Comparison of ENCODE assay signal across 1 cellular context in genomic region chr1:161530158-161530557, GRCh38.
TF ChIP-seq lines count a peak whose summit lies in the region.

No MANE protein-coding gene starts in this region.

TF ChIP-seq in HepG2, 621 proteins besides CTCF, POLR2A, EP300 and RAD21:
- TF ChIP-seq TRAFD1 (CRISPR knock-in tag; IDR thresholded peaks at IDR 0.05; ENCODE audit: borderline replicate concordance) = 0 out of 2 replicates have a peak, but pooled peaks have one; percentile 53
- 0 out of 2 replicates have a peak, but pooled peaks have one; percentile 30 for TF ChIP-seq SALL1 (CRISPR knock-in tag; IDR thresholded peaks at IDR 0.05)
- peak; percentile 58; the same call in 1 of the 2 replicates for TF ChIP-seq ZMYM2 (CRISPR knock-in tag; IDR thresholded peaks at IDR 0.05)
- TF ChIP-seq KDM2A (CRISPR knock-in tag; IDR thresholded peaks at IDR 0.05; ENCODE audit: borderline replicate concordance, low read depth) = peak; percentile 21; the same call in 1 of the 2 replicates
- TF ChIP-seq ZNF556 (CRISPR knock-in tag; IDR thresholded peaks at IDR 0.05; ENCODE audit: borderline replicate concordance) = 0 out of 2 replicates have a peak, but pooled peaks have one; percentile 12
- 0 out of 2 replicates have a peak, but pooled peaks have one; percentile 34 for TF ChIP-seq ZNF512B (CRISPR knock-in tag; IDR thresholded peaks at IDR 0.05; ENCODE audit: borderline replicate concordance)
- peak; percentile 97 for TF ChIP-seq ZNF24 (IDR thresholded peaks at IDR 0.05)
- peak; percentile 81 to 88 for TF ChIP-seq HMGXB4 (CRISPR knock-in tag; IDR thresholded peaks at IDR 0.05; ENCODE audit: borderline replicate concordance in 1 of 2, low read depth in 1 of 2)
- 0 out of 2 replicates have a peak, but pooled peaks have one; percentile 6 for TF ChIP-seq ERF (CRISPR knock-in tag; IDR thresholded peaks at IDR 0.05)
- TF ChIP-seq TFAP4 (IDR thresholded peaks at IDR 0.05; ENCODE audit: borderline replicate concordance, low read depth) = peak; percentile 40; the same call in 1 of the 2 replicates
- TF ChIP-seq SAP130 (CRISPR knock-in tag; IDR thresholded peaks at IDR 0.05; ENCODE audit: low read depth) = peak; percentile 46; the same call in 1 of the 2 replicates
- TF ChIP-seq HOXA3 (CRISPR knock-in tag; IDR thresholded peaks at IDR 0.05) = peak; percentile 16; the same call in 1 of the 2 replicates
- TF ChIP-seq HOXA5 (CRISPR knock-in tag; IDR thresholded peaks at IDR 0.05) = peak; percentile 36; the same call in 1 of the 2 replicates
- peak; percentile 89; the same call in 1 of the 2 replicates for TF ChIP-seq MAF1 (CRISPR knock-in tag; IDR thresholded peaks at IDR 0.05; ENCODE audit: borderline replicate concordance)
- TF ChIP-seq MYC (CRISPR knock-in tag; IDR thresholded peaks at IDR 0.05; ENCODE audit: borderline replicate concordance) = peak; percentile 41; the same call in 1 of the 2 replicates
- TF ChIP-seq ZNF629 (CRISPR knock-in tag; conservative IDR thresholded peaks at IDR 0.05) = peak; percentile 33; the same call in 1 of the 2 replicates
TF ChIP-seq in HepG2: peak in this region for 16; not testable (repeated sequence) for 605.
